ENCODE assay signal across 21 cellular contexts in the genomic region with DNA sequence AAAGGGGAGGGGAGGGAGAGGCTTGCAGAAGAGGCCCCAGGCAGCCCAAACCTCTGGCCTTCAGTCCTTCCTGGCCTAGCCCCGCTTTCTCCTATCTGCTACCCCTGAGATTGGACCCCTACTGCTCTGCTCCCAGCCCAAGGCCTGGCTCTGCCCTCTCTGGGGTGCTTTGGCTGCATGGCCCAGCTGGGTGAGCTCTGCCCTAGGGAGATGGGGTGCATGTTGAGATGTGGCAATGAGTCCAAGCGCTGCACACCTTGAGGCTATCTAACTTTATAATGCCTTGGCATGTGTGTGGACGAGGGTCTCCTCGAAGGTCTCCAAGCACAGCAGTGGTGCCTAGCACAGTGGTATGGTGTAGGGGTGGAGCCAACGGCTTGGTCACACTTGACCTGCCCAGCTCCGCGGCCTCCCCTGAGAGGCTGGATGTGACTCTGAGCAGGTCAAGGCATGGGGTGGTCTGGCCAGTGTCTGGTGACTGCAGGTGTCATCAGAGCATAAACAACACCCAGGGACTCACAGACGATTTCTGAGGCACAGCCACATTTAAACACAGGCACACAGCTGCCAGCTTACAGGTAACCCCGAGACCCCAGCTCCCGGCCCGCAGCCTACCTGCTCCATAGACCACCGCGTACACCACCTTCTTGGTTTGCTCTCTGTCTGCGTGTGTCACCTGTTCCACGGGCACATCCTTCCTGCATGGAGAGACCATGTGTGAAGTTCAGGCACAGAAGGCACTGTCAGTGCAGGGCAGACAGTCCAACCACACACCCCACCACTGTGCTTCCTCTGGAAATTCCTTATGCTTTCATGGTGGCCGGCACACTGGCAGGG. TPM values are rescaled to one million over a fixed set of nuclear protein-coding genes. Genes with fewer than 3 reads are reported as not detected.
DNase-seq lines count a peak whose midpoint lies in the region; ATAC-seq, FAIRE-seq and TF ChIP-seq lines count a peak whose summit lies in the region.
"Had no signal": no experiment of that assay in that cellular context is flagged by ENCODE, and none has a peak within 500 bp of the region (broad histone marks: within the 10 kb centered on the region; RNA-seq: fewer than 3 reads in every experiment).

No MANE protein-coding gene starts in this region.

- intact Hi-C loops in PC-3 (cut with micrococcal nuclease), result no loop called here

- peak; percentile 42 for ATAC-seq in PC-3
- ATAC-seq: activated CD4-positive, CD25-positive, alpha-beta regulatory T cell treated with anti-CD3 and anti-CD28 coated beads, Interleukin-2, amount 50 U/mL, for 24 hours; activated CD8-positive, alpha-beta T cell treated with anti-CD3 and anti-CD28 coated beads, Interleukin-2, amount 10 ng/mL, durations not matched to agents 7 days and 5 days; K562; Right ventricle myocardium inferior had no signal

- H3K9me2 ChIP-seq in PC-3 (replicated peaks; ENCODE audit: low read length), result no peaks in the 10 kb centered on the region

- H3K27me3 Mint-ChIP-seq in endodermal cell (ENCODE audit: insufficient read depth) (peaks cover 12% of the 10 kb centered on the region), neural progenitor cell (ENCODE audit: insufficient read depth, low read depth) (peaks cover 2% of the 10 kb centered on the region)

- H3K27ac ChIP-seq in PC-3 (ENCODE audit: low read length) (no peak overlapping the region), endodermal cell (ENCODE audit: low read depth, low read length) (no peak overlapping the region), neural progenitor cell (no peak overlapping the region)
- H3K27ac ChIP-seq: C4-2B had no signal

- H3K4me3 Mint-ChIP-seq in endodermal cell, result no peak overlapping the region
- H3K4me3 Mint-ChIP-seq in neural progenitor cell, result no peak overlapping the region
- H3K4me3 Mint-ChIP-seq: activated CD8-positive, alpha-beta T cell treated with anti-CD3 and anti-CD28 coated beads, Interleukin-2, amount 10 ng/mL, durations not matched to agents 7 days and 5 days had no signal

- DNase-seq in EL (peak; percentile 83), PC-3 (no peak), endodermal cell (peak; percentile 35), renal cortical epithelial cell (ENCODE audit: low read depth) (peak; percentile 30), H54 (ENCODE audit: insufficient read length, low spot score) (no peak), neural progenitor cell (ENCODE audit: low spot score) (no peak), amniotic stem cell (lab: John Stamatoyannopoulos, UW) (no peak), NCI-H1048 (lab: John Stamatoyannopoulos, UW) (no peak)
- DNase-seq: activated CD8-positive, alpha-beta T cell treated with anti-CD3 and anti-CD28 coated beads, Interleukin-2, amount 10 ng/mL, durations not matched to agents 7 days and 5 days; activated gamma-delta T cell treated with Interleukin-2 at 50 U/mL for 16 hours; amygdala; Calu3; foreskin melanocyte; NCI-H1694; NCI-H526; right cardiac atrium had no signal

- H3K36me3 ChIP-seq in PC-3 (ENCODE audit: low read depth, low read length), result no peaks in the 10 kb centered on the region
- no peaks in the 10 kb centered on the region for H3K36me3 ChIP-seq in endodermal cell (ENCODE audit: control insufficient read depth, insufficient read depth, low read length)
- H3K36me3 ChIP-seq in neural progenitor cell, result no peaks in the 10 kb centered on the region

- H3K9me3 ChIP-seq in PC-3 (ENCODE audit: low read length), result no peaks in the 10 kb centered on the region
- H3K9me3 ChIP-seq in endodermal cell (ENCODE audit: control insufficient read depth, low read length), result peaks cover 9% of the 10 kb centered on the region
- H3K9me3 ChIP-seq in neural progenitor cell (ENCODE audit: low read depth), result no peaks in the 10 kb centered on the region

- no peak for TF ChIP-seq CTCF in PC-3 (conservative IDR thresholded peaks at IDR 0.05; ENCODE audit: low read depth, low read length)
- no peak for TF ChIP-seq CTCF in endodermal cell (conservative IDR thresholded peaks at IDR 0.05)
- TF ChIP-seq CTCF in neural progenitor cell (IDR thresholded peaks at IDR 0.05), result no peak

- H3K4me2 ChIP-seq in PC-3 (ENCODE audit: low read length) (no peak overlapping the region), neural progenitor cell (no peak overlapping the region)

- WGBS in endodermal cell (ENCODE audit: insufficient coverage in 1 of 2, insufficient read length in 1 of 2), 2 experiments, result 92 to 98% methylated on average over 11 to 16 of the region's 16 CpGs

- H3K4me1 Mint-ChIP-seq in endodermal cell (no peaks in the 10 kb centered on the region), neural progenitor cell (peaks cover 11% of the 10 kb centered on the region)

- FAIRE-seq in H54 (lab: Jason Lieb, UNC), result no peak
- FAIRE-seq: K562 had no signal

- H3K27ac Mint-ChIP-seq in endodermal cell (no peak overlapping the region), neural progenitor cell (no peak overlapping the region)
- H3K27ac Mint-ChIP-seq: activated CD8-positive, alpha-beta T cell treated with anti-CD3 and anti-CD28 coated beads, Interleukin-2, amount 10 ng/mL, durations not matched to agents 7 days and 5 days had no signal

- H3K9me3 Mint-ChIP-seq in endodermal cell, result peaks cover 15% of the 10 kb centered on the region
- peaks cover 17% of the 10 kb centered on the region for H3K9me3 Mint-ChIP-seq in neural progenitor cell

- H3K79me2 ChIP-seq in PC-3 (ENCODE audit: low read length) (no peaks in the 10 kb centered on the region), neural progenitor cell (ENCODE audit: low read depth) (no peaks in the 10 kb centered on the region)

- H3K9ac ChIP-seq in PC-3 (ENCODE audit: low read length) (no peak overlapping the region), endodermal cell (ENCODE audit: extremely low read depth, low read length, poor library complexity, severe bottlenecking) (no peak overlapping the region), neural progenitor cell (no peak overlapping the region)

- H3K4me3 ChIP-seq in PC-3 (ENCODE audit: low read length) (no peak overlapping the region), endodermal cell (ENCODE audit: low read length) (no peak overlapping the region), neural progenitor cell (no peak overlapping the region)
- H3K4me3 ChIP-seq: K562 had no signal

- POLR2A ChIA-PET in PC-3 (lab: Charles Lee; ENCODE audit: unreplicated experiment), result interaction anchor here (0.5 kb wide), 1 partner anchor 85 kb away, joined by 6 read pairs; no protein-coding TSS in a partner anchor

- H3F3A ChIP-seq in PC-3 (ENCODE audit: low read length, unreplicated experiment) (no peaks in the 10 kb centered on the region), neural progenitor cell (ENCODE audit: low read depth) (no peaks in the 10 kb centered on the region)

- BruUV-seq in PC-3 (replicated peaks; lab: Mats Ljungman, UMichigan), result no TSS peak

- TF ChIP-seq POLR2A in H54 (IDR thresholded peaks at IDR 0.05; ENCODE audit: low read depth, low read length), result no peak

- no peak overlapping the region for H2AFZ ChIP-seq in PC-3 (ENCODE audit: low read length)
- H2AFZ ChIP-seq in neural progenitor cell (replicated peaks), result no peak overlapping the region

- H4K20me1 ChIP-seq in PC-3 (ENCODE audit: low read length), result no peaks in the 10 kb centered on the region
- no peaks in the 10 kb centered on the region for H4K20me1 ChIP-seq in neural progenitor cell (ENCODE audit: low read depth)

- H3K27me3 ChIP-seq in PC-3 (ENCODE audit: low read length) (no peaks in the 10 kb centered on the region), endodermal cell (ENCODE audit: control insufficient read depth, insufficient read depth, low read length, poor library complexity, severe bottlenecking) (peaks cover 26% of the 10 kb centered on the region), neural progenitor cell (no peaks in the 10 kb centered on the region)

- H3K4me1 ChIP-seq in PC-3 (ENCODE audit: insufficient read depth, low read length) (peaks cover 7% of the 10 kb centered on the region), endodermal cell (ENCODE audit: control insufficient read depth, insufficient read depth, low read length) (no peaks in the 10 kb centered on the region), neural progenitor cell (peaks cover 4% of the 10 kb centered on the region)

- CTCF ChIA-PET in PC-3 (lab: Charles Lee), result no interaction called here

- no peaks in the 10 kb centered on the region for H3K36me3 Mint-ChIP-seq in endodermal cell (ENCODE audit: low read depth)
- H3K36me3 Mint-ChIP-seq in neural progenitor cell, result peaks cover 6% of the 10 kb centered on the region

RNA-seq across cellular contexts. Expression of a gene that starts 36.3 kb away (rescaled TPM):
- total RNA-seq in PC-3 (2014; rRNA removed) (1.6 and 2.0 TPM in 2 replicates), endodermal cell (1 to 10 TPM; 5.0 to 6.4 TPM), renal cortical epithelial cell (0.17 and 1.2 TPM in 2 replicates), neural progenitor cell (ENCODE audit: low replicate concordance) (0.62 and 3.4 TPM in 2 replicates)
- 13.4 TPM for polyA plus RNA-seq in endodermal cell (2013, experiment 1 of 2)
- polyA plus RNA-seq in endodermal cell (2013, experiment 2 of 2), result 11.1 TPM
- polyA plus RNA-seq: AG04450 had no signal

Comparison
In these comparisons a context has a peak if more than half of its experiments do, and no peak if none do; other contexts are left out.
1. DNase-seq: peak in EL (single experiment), endodermal cell (single experiment) and renal cortical epithelial cell (single experiment); none in PC-3 (single experiment), H54 (single experiment), neural progenitor cell (single experiment), amniotic stem cell (single experiment) and NCI-H1048 (single experiment).